10 cellular contexts compared by ENCODE assay signal in genomic region chr11:59611570-59612565, GRCh38. TPM values are rescaled to one million over a fixed set of nuclear protein-coding genes. Genes with fewer than 3 reads are reported as not detected.
A peak's percentile ranks its signal among the peaks of the same experiment; 100 is the strongest.
DNase-seq lines count a peak whose midpoint lies in the region; ATAC-seq lines count a peak whose summit lies in the region.
"Had no signal": no experiment of that assay in that cellular context is flagged by ENCODE, and none has a peak within 500 bp of the region (broad histone marks: within the 10 kb centered on the region; RNA-seq: fewer than 3 reads in every experiment).

No MANE protein-coding gene starts in this region.

- no peaks in the 10 kb centered on the region for H3K27me3 Mint-ChIP-seq in T-helper 2 cell treated with Interferon-gamma antibody and Interleukin-4, amounts not matched to agents 5 μg/mL and 100 μg/mL, for 36 hours (ENCODE audit: low read depth)
- H3K27me3 Mint-ChIP-seq: activated CD4-positive, alpha-beta memory T cell treated with anti-CD3 and anti-CD28 coated beads for 36 hours; B cell had no signal

- no peak overlapping the region for H3K27ac Mint-ChIP-seq in T-helper 2 cell treated with Interferon-gamma antibody and Interleukin-4, amounts not matched to agents 5 μg/mL and 100 μg/mL, for 36 hours
- H3K27ac Mint-ChIP-seq: activated CD4-positive, alpha-beta memory T cell treated with anti-CD3 and anti-CD28 coated beads for 36 hours; B cell had no signal

- H3K4me2 ChIP-seq in skeletal muscle satellite cell (ENCODE audit: low read length), result peak overlapping the region; percentile 8

- peaks cover 39% of the 10 kb centered on the region for H3K4me1 Mint-ChIP-seq in T-helper 2 cell treated with Interferon-gamma antibody and Interleukin-4, amounts not matched to agents 5 μg/mL and 100 μg/mL, for 36 hours (ENCODE audit: low read depth)

- peaks cover 31% of the 10 kb centered on the region for H3K4me1 ChIP-seq in skeletal muscle satellite cell (ENCODE audit: control insufficient read depth, insufficient read depth, low read length)

- H3K9me3 Mint-ChIP-seq in T-helper 2 cell treated with Interferon-gamma antibody and Interleukin-4, amounts not matched to agents 5 μg/mL and 100 μg/mL, for 36 hours, result no peaks in the 10 kb centered on the region
- H3K9me3 Mint-ChIP-seq: activated CD4-positive, alpha-beta memory T cell treated with anti-CD3 and anti-CD28 coated beads for 36 hours had no signal

- no peaks in the 10 kb centered on the region for H3K9me3 ChIP-seq in skeletal muscle satellite cell (replicated peaks; ENCODE audit: low read length)

- peaks cover 43% of the 10 kb centered on the region for H3K36me3 Mint-ChIP-seq in T-helper 2 cell treated with Interferon-gamma antibody and Interleukin-4, amounts not matched to agents 5 μg/mL and 100 μg/mL, for 36 hours (ENCODE audit: low read depth)

- no peaks in the 10 kb centered on the region for H3K27me3 ChIP-seq in skeletal muscle satellite cell (ENCODE audit: control insufficient read depth, insufficient read depth, low read length)

- H3K36me3 ChIP-seq in skeletal muscle satellite cell (ENCODE audit: insufficient read depth, low read length), result peaks cover 36% of the 10 kb centered on the region

- H3K4me3 Mint-ChIP-seq in T-helper 2 cell treated with Interferon-gamma antibody and Interleukin-4, amounts not matched to agents 5 μg/mL and 100 μg/mL, for 36 hours, result peak overlapping the region; percentile 99
- H3K4me3 Mint-ChIP-seq: activated CD4-positive, alpha-beta memory T cell treated with anti-CD3 and anti-CD28 coated beads for 36 hours had no signal

- no peak overlapping the region for H3K9ac ChIP-seq in skeletal muscle satellite cell (ENCODE audit: low read depth, low read length)

- no peak overlapping the region for H3K4me3 ChIP-seq in skeletal muscle satellite cell (ENCODE audit: low read length)

- no peak for DNase-seq in T-helper 2 cell treated with Interferon-gamma antibody and Interleukin-4, amounts not matched to agents 5 μg/mL and 100 μg/mL, for 36 hours (ENCODE audit: low spot score)
- DNase-seq in T-helper 2 cell, result no peak
- DNase-seq in NCI-H524 treated with DMSO at 0.1 percent for 48 hours (lab: John Stamatoyannopoulos, UW), result peak; percentile 44
- peak; percentile 75 for DNase-seq in fibroblast of peridontal ligament (ENCODE audit: extremely low read depth)
- no peak for DNase-seq in AML-193 (lab: John Stamatoyannopoulos, UW)
- DNase-seq: activated CD4-positive, alpha-beta memory T cell treated with anti-CD3 and anti-CD28 coated beads for 36 hours had no signal

- ATAC-seq in HG03025 (IDR thresholded peaks at IDR 0.05; ENCODE audit: low FRiP score, unreplicated experiment) (no peak), GM18511 (IDR thresholded peaks at IDR 0.05; ENCODE audit: unreplicated experiment) (no peak)

RNA-seq across cellular contexts. Expression of gene OSBP, which starts 3.7 kb away (rescaled TPM):
- total RNA-seq in skeletal muscle satellite cell (2012; rRNA removed), result 27.1 and 28.0 TPM in 2 replicates

RNA-seq across cellular contexts. Expression of gene PATL1, which starts 57.0 kb away (rescaled TPM):
- total RNA-seq in skeletal muscle satellite cell (2012; rRNA removed), result 6.6 and 7.4 TPM in 2 replicates

Comparison
In these comparisons a context has a peak if more than half of its experiments do, and no peak if none do; other contexts are left out.
1. DNase-seq: peak in NCI-H524 treated with DMSO at 0.1 percent for 48 hours (single experiment) and fibroblast of peridontal ligament (single experiment); none in T-helper 2 cell treated with Interferon-gamma antibody and Interleukin-4, amounts not matched to agents 5 μg/mL and 100 μg/mL, for 36 hours (single experiment), T-helper 2 cell (0 of 5) and AML-193 (0 of 2).